In the genomic region with DNA sequence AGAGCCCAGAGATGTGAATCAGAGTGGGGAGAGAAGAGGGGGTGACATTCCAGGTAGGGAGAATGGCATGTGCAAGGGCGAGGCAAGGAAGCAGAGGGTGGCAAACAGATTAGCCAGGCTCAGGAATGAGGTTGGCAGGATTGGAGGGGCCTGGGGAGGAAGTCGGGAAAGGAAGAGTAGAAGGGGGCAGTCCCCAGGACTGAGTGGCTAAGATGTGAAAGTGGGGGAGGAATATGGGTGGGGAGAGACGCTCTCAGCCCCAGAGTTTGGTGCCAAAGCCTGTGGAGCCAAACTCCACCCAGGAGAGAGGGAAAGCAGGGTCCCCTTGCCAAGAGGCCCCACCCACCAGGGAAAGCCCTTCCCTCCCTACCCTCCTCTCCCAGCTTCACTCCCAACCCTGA, we compare ENCODE assay signal across 11 cellular contexts. TPM values are rescaled to one million over a fixed set of nuclear protein-coding genes. Genes with fewer than 3 reads are reported as not detected.
DNase-seq lines count a peak whose midpoint lies in the region; ATAC-seq and TF ChIP-seq lines count a peak whose summit lies in the region.
"Had no signal": no experiment of that assay in that cellular context is flagged by ENCODE, and none has a peak within 500 bp of the region (broad histone marks: within the 10 kb centered on the region; RNA-seq: fewer than 3 reads in every experiment).

No MANE protein-coding gene starts in this region.

- 25% methylated on average over 3 of the region's 3 CpGs for WGBS in urinary bladder

- H3K27ac Mint-ChIP-seq in activated T-cell treated with anti-CD3 and anti-CD28 coated beads, Interleukin-2, amount 50 U/mL, for 24 hours, result peak overlapping the region; percentile 85
- H3K27ac Mint-ChIP-seq in MCF 10A (ENCODE audit: low read depth, unreplicated experiment), result peak overlapping the region; percentile 99
- no peak overlapping the region for H3K27ac Mint-ChIP-seq in stimulated activated naive B cell treated with anti-CD40 and anti-IgM and Interleukin-4, amounts not matched to agents 10 μg/mL and 1 μg/mL and 100 μg/mL, for 72 hours

- TF ChIP-seq CTCF in MCF 10A (IDR thresholded peaks at IDR 0.05; ENCODE audit: unreplicated experiment), result no peak

- no peak overlapping the region for H3K4me3 Mint-ChIP-seq in activated T-cell treated with anti-CD3 and anti-CD28 coated beads, Interleukin-2, amount 50 U/mL, for 24 hours
- peak overlapping the region; percentile 64 for H3K4me3 Mint-ChIP-seq in MCF 10A (ENCODE audit: unreplicated experiment)
- no peak overlapping the region for H3K4me3 Mint-ChIP-seq in stimulated activated naive B cell treated with anti-CD40 and anti-IgM and Interleukin-4, amounts not matched to agents 10 μg/mL and 1 μg/mL and 100 μg/mL, for 72 hours

- ATAC-seq in stimulated activated naive B cell treated with anti-CD40 and anti-IgM and Interleukin-4, amounts not matched to agents 10 μg/mL and 1 μg/mL and 100 μg/mL, for 72 hours (replicated peaks), result no peak

- H3K27ac ChIP-seq in muscle layer of colon (ENCODE audit: low read depth, low read length) (peak overlapping the region; percentile 76), urinary bladder (ENCODE audit: low read depth) (peak overlapping the region; percentile 45)
- H3K27ac ChIP-seq: HL-60 had no signal

- H3K4me3 ChIP-seq in muscle layer of colon (ENCODE audit: low read depth in 1 of 2, low read length in 2 of 2) (peak overlapping the region in 1 of 2 donors; percentile 5), urinary bladder (ENCODE audit: low read depth, low read length) (no peak overlapping the region)

- H3K4me1 ChIP-seq in muscle layer of colon (ENCODE audit: insufficient read depth, low read length), result peaks cover 74% of the 10 kb centered on the region
- H3K4me1 ChIP-seq in urinary bladder (ENCODE audit: insufficient read depth), result peaks cover 6% of the 10 kb centered on the region

- no peaks in the 10 kb centered on the region for H3K27me3 ChIP-seq in muscle layer of colon (ENCODE audit: control insufficient read depth in 1 of 2, insufficient read depth in 2 of 2, low read length in 2 of 2)

- peaks cover 1% of the 10 kb centered on the region for H3K36me3 Mint-ChIP-seq in activated T-cell treated with anti-CD3 and anti-CD28 coated beads, Interleukin-2, amount 50 U/mL, for 24 hours (ENCODE audit: low read depth)
- no peaks in the 10 kb centered on the region for H3K36me3 Mint-ChIP-seq in MCF 10A (ENCODE audit: insufficient read depth, unreplicated experiment)
- no peaks in the 10 kb centered on the region for H3K36me3 Mint-ChIP-seq in stimulated activated naive B cell treated with anti-CD40 and anti-IgM and Interleukin-4, amounts not matched to agents 10 μg/mL and 1 μg/mL and 100 μg/mL, for 72 hours

- no peaks in the 10 kb centered on the region for H3K9me3 ChIP-seq in muscle layer of colon (ENCODE audit: low read length)

- H3K27me3 Mint-ChIP-seq in activated T-cell treated with anti-CD3 and anti-CD28 coated beads, Interleukin-2, amount 50 U/mL, for 24 hours, result no peaks in the 10 kb centered on the region
- H3K27me3 Mint-ChIP-seq in MCF 10A (ENCODE audit: insufficient read depth, unreplicated experiment), result no peaks in the 10 kb centered on the region
- no peaks in the 10 kb centered on the region for H3K27me3 Mint-ChIP-seq in stimulated activated naive B cell treated with anti-CD40 and anti-IgM and Interleukin-4, amounts not matched to agents 10 μg/mL and 1 μg/mL and 100 μg/mL, for 72 hours

- H3K9me3 Mint-ChIP-seq in activated T-cell treated with anti-CD3 and anti-CD28 coated beads, Interleukin-2, amount 50 U/mL, for 24 hours, result no peaks in the 10 kb centered on the region
- no peaks in the 10 kb centered on the region for H3K9me3 Mint-ChIP-seq in MCF 10A (ENCODE audit: unreplicated experiment)
- no peaks in the 10 kb centered on the region for H3K9me3 Mint-ChIP-seq in stimulated activated naive B cell treated with anti-CD40 and anti-IgM and Interleukin-4, amounts not matched to agents 10 μg/mL and 1 μg/mL and 100 μg/mL, for 72 hours

- no TSS peak for BruUV-seq in MCF 10A (replicated peaks; lab: Mats Ljungman, UMichigan)

- peaks cover 91% of the 10 kb centered on the region for H3K4me1 Mint-ChIP-seq in activated T-cell treated with anti-CD3 and anti-CD28 coated beads, Interleukin-2, amount 50 U/mL, for 24 hours (ENCODE audit: low read depth)
- peaks cover 78% of the 10 kb centered on the region for H3K4me1 Mint-ChIP-seq in MCF 10A (ENCODE audit: insufficient read depth, unreplicated experiment)
- peaks cover 38 to 44% of the 10 kb centered on the region in 2 donors for H3K4me1 Mint-ChIP-seq in stimulated activated naive B cell treated with anti-CD40 and anti-IgM and Interleukin-4, amounts not matched to agents 10 μg/mL and 1 μg/mL and 100 μg/mL, for 72 hours

- no peak for DNase-seq in activated T-cell treated with anti-CD3 and anti-CD28 coated beads, Interleukin-2, amount 50 U/mL, for 24 hours
- no peak for DNase-seq in activated T-cell treated with anti-CD3 and anti-CD28 coated beads for 4 hours
- DNase-seq in MCF 10A (ENCODE audit: unreplicated experiment), result peak; percentile 85
- DNase-seq in stimulated activated naive B cell treated with anti-CD40 and anti-IgM and Interleukin-4, amounts not matched to agents 10 μg/mL and 1 μg/mL and 100 μg/mL, for 72 hours, result no peak
- no peak for DNase-seq in amniotic stem cell (lab: John Stamatoyannopoulos, UW)
- no peak for DNase-seq in activated gamma-delta T cell (lab: John Stamatoyannopoulos, UW)
- DNase-seq: head of caudate nucleus, NCI-H2171 treated with DMSO at 0.1 percent for 48 hours had no signal

- H3K36me3 ChIP-seq in muscle layer of colon (ENCODE audit: insufficient read depth, low read length), result no peaks in the 10 kb centered on the region
- H3K36me3 ChIP-seq in urinary bladder (ENCODE audit: insufficient read depth), result no peaks in the 10 kb centered on the region

- CTCF ChIA-PET in MCF 10A (lab: Yijun Ruan, JAX), result interaction anchor here (1.2 to 19.9 kb wide), 3 partner anchors 14 to 82 kb away, joined by 4 to 622 read pairs (median 96); a partner anchor contains a TSS

- intact Hi-C loops in MCF 10A (cut with micrococcal nuclease), result loop anchor here (10.0 kb wide), 1 partner anchor 740 kb away; no protein-coding TSS in a partner anchor

- POLR2A ChIA-PET in MCF 10A (lab: Yijun Ruan, JAX), result interaction anchor here (0.6 to 3.1 kb wide), 8 partner anchors 9 to 451 kb away, joined by 3 to 18 read pairs (median 4); no protein-coding TSS in a partner anchor

- H3K9ac ChIP-seq in muscle layer of colon (ENCODE audit: low read length), result peak overlapping the region; percentile 36

RNA-seq across cellular contexts. Expression of a gene that starts 5.5 kb away (rescaled TPM):
- total RNA-seq in MCF 10A (2022), result 65.0 and 80.1 TPM in 2 replicates
- 26.8 TPM for total RNA-seq in urinary bladder
- 92.4 TPM for polyA plus RNA-seq in urinary bladder

RNA-seq across cellular contexts. Expression of a gene that starts 52.2 kb away (rescaled TPM):
- total RNA-seq in MCF 10A (2022) (19.4 and 20.2 TPM in 2 replicates), urinary bladder (8.6 TPM)
- 31.1 TPM for polyA plus RNA-seq in urinary bladder
